In the genomic region with DNA sequence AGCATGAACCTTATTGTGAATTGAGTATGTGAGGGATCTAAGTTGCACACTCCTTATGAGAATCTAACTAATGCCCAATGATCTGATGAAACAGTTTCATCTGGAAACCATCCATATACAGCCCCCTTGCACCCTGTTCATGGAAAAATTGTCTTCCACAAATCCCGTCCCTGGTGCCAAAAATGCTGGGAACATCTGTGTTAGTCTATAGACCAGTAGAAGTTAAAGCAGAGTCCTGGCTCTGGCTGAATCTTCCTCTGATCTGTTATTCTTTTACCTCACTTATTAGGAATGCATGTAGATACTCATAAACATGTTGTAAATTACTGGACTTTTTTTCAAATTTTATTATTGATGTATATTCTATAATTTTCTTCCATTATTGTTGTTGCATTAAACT, we compare ENCODE assay signal across 11 cellular contexts.
"Had no signal": no experiment of that assay in that cellular context is flagged by ENCODE, and none has a peak within 500 bp of the region (broad histone marks: within the 10 kb centered on the region; RNA-seq: fewer than 3 reads in every experiment).

No MANE protein-coding gene starts in this region.

- H3K4me3 ChIP-seq: lung, tibial nerve had no signal

- DNase-seq: activated CD4-positive, alpha-beta T cell treated with anti-CD3 and anti-CD28 coated beads, Interleukin-2, amount 50 U/mL, for 4 hours; activated gamma-delta T cell treated with Interleukin-2 at 50 U/mL for 16 hours; hypothalamus; kidney; midbrain; occipital lobe; stimulated activated naive CD8-positive, alpha-beta T cell treated with anti-CD3 and anti-CD28 coated beads, Interleukin-15, Interleukin-2, amounts not matched to agents 100 U/mL and 50 U/mL, for 24 hours; substantia nigra; WERI-Rb-1 had no signal

- H3K9me3 ChIP-seq: tibial nerve had no signal

- H3K27ac ChIP-seq: WERI-Rb-1 had no signal

- H3K36me3 ChIP-seq: tibial nerve, WERI-Rb-1 had no signal

- FAIRE-seq: kidney had no signal
